Comparison of ENCODE assay signal across 10 cellular contexts in genomic region chr2:37090019-37090477, GRCh38. TPM values are rescaled to one million over a fixed set of nuclear protein-coding genes. Genes with fewer than 3 reads are reported as not detected.
DNase-seq lines count a peak whose midpoint lies in the region; ATAC-seq and TF ChIP-seq lines count a peak whose summit lies in the region.
"Had no signal": no experiment of that assay in that cellular context is flagged by ENCODE, and none has a peak within 500 bp of the region (broad histone marks: within the 10 kb centered on the region; RNA-seq: fewer than 3 reads in every experiment).

No MANE protein-coding gene starts in this region.

- peak; percentile 54 for DNase-seq in GM10248 (ENCODE audit: extremely low spot score)
- peak; percentile 82 for DNase-seq in Karpas-422
- no peak for DNase-seq in HuH-7.5 (ENCODE audit: low spot score)
- no peak for DNase-seq in globus pallidus (ENCODE audit: low spot score)
- DNase-seq in cardiac septum (ENCODE audit: low spot score): no peak
- no peak for DNase-seq in RKO (ENCODE audit: low spot score)
- DNase-seq: stimulated activated CD4-positive, alpha-beta T cell treated with anti-CD3 and anti-CD28 coated beads, Interleukin-4, amount 100 ng/mL, for 1 hour had no signal

- H3K27me3 ChIP-seq in Karpas-422 (ENCODE audit: low read length): no peaks in the 10 kb centered on the region

- peak overlapping the region; percentile 38 for H3K9ac ChIP-seq in Karpas-422 (ENCODE audit: low read length)

- intact Hi-C loops in cardiac septum (cut with DNase I): no loop called here

- ATAC-seq in GM19397 (IDR thresholded peaks at IDR 0.05; ENCODE audit: unreplicated experiment): peak; percentile 83
- peak; percentile 90 for ATAC-seq in HG02885 (IDR thresholded peaks at IDR 0.05; ENCODE audit: poor library complexity, unreplicated experiment)
- ATAC-seq: K562 had no signal

- H3K9me2 ChIP-seq in Karpas-422 (replicated peaks; ENCODE audit: insufficient read depth, low read length): no peaks in the 10 kb centered on the region

- no peaks in the 10 kb centered on the region for H4K20me1 ChIP-seq in Karpas-422 (ENCODE audit: insufficient read depth, low read depth, low read length)

- peaks cover 28% of the 10 kb centered on the region for H3K79me2 ChIP-seq in Karpas-422 (ENCODE audit: low read length)

- POLR2A ChIA-PET in GM10248 (lab: Yijun Ruan, JAX): no interaction called here

- no peak for TF ChIP-seq CTCF in GM10248 (IDR thresholded peaks at IDR 0.05; ENCODE audit: control extremely low read depth, extremely low read depth, low read depth, missing control alignments)

- peak overlapping the region; percentile 44 for H3K4me3 ChIP-seq in Karpas-422 (ENCODE audit: low read length)
- H3K4me3 ChIP-seq: K562 had no signal

- peaks cover 26% of the 10 kb centered on the region for H3K36me3 ChIP-seq in Karpas-422 (ENCODE audit: insufficient read depth, low read length)

- H3K9me3 ChIP-seq in Karpas-422 (ENCODE audit: low read length): no peaks in the 10 kb centered on the region

- peak overlapping the region; percentile 65 for H3K4me2 ChIP-seq in Karpas-422 (ENCODE audit: low read depth, low read length, poor library complexity, severe bottlenecking)

- CTCF ChIA-PET in GM10248 (lab: Yijun Ruan, JAX): no interaction called here

- peak overlapping the region; percentile 34; the same call in 1 of the 2 replicates for H2AFZ ChIP-seq in Karpas-422 (ENCODE audit: low read length)

- peak overlapping the region; percentile 90 for H3K27ac ChIP-seq in Karpas-422 (ENCODE audit: low read length)

- peaks cover 70% of the 10 kb centered on the region for H3K4me1 ChIP-seq in Karpas-422 (ENCODE audit: low read length)

RNA-seq across cellular contexts. Expression of gene GPATCH11, which starts 5.7 kb away (rescaled TPM):
- 7.8 and 16.4 TPM in 2 replicates for total RNA-seq in Karpas-422 (2014; rRNA removed; shearing (Covaris generic); ENCODE audit: low replicate concordance)
- total RNA-seq in cardiac septum: 6.7 TPM

RNA-seq across cellular contexts. Expression of gene HEATR5B, which starts 5.9 kb away (rescaled TPM):
- 21.2 and 53.1 TPM in 2 replicates for total RNA-seq in Karpas-422 (2014; rRNA removed; shearing (Covaris generic); ENCODE audit: low replicate concordance)
- 16.8 TPM for total RNA-seq in cardiac septum

Comparison
In these comparisons a context has a peak if more than half of its experiments do, and no peak if none do; other contexts are left out.
1. DNase-seq: peak in GM10248 (single experiment) and Karpas-422 (single experiment); none in HuH-7.5 (single experiment), globus pallidus (single experiment), cardiac septum (single experiment) and RKO (single experiment).